ENCODE assay signal across 21 cellular contexts in the genomic region with DNA sequence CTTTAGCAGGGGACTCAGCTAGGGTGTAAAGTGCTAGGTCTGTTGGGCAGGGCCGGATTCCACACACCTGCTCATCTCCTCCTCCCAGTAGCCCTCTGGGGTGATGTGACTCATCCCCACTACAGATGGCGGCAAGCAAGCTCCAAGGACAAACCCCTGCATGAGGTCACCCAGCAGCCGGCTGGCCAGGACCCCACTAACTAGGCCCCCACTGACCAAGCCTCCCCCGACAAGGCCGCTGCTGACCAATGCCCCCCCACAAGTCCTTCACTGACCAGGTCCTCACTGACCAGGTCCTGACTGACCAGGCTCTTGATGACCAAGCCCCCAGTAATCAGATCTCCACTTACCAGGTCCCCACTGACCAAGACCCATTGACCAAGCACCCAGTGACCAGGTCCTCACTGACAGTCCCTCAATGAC. TPM values are rescaled to one million over a fixed set of nuclear protein-coding genes. Genes with fewer than 3 reads are reported as not detected.
DNase-seq lines count a peak whose midpoint lies in the region; ATAC-seq and TF ChIP-seq lines count a peak whose summit lies in the region.
"Had no signal": no experiment of that assay in that cellular context is flagged by ENCODE, and none has a peak within 500 bp of the region (broad histone marks: within the 10 kb centered on the region; RNA-seq: fewer than 3 reads in every experiment).

No MANE protein-coding gene starts in this region.

- no peak overlapping the region for H3K23ac ChIP-seq in neuronal stem cell (ENCODE audit: low read depth, low read length, poor library complexity)

- no peaks in the 10 kb centered on the region for H4K20me1 ChIP-seq in OCI-LY7 (ENCODE audit: insufficient read depth, low read length)

- H3K36me3 ChIP-seq in neuronal stem cell (replicated peaks in 1 of 2; ENCODE audit: control insufficient read depth in 2 of 2, insufficient read depth in 2 of 2, low read length in 2 of 2): no peaks in the 10 kb centered on the region
- no peaks in the 10 kb centered on the region for H3K36me3 ChIP-seq in OCI-LY7 (ENCODE audit: insufficient read depth, low read length)
- H3K36me3 ChIP-seq: colonic mucosa, MG63, ovary had no signal

- intact Hi-C loops in activated B cell treated with CpG ODN at 0.5 μM for 24 hours (cut with micrococcal nuclease) (no loop called here), OCI-LY7 (cut with micrococcal nuclease; ENCODE audit: unreplicated experiment) (no loop called here)

- no peak overlapping the region for H4K8ac ChIP-seq in neuronal stem cell (ENCODE audit: low read depth, low read length)

- TF ChIP-seq POLR2A in GM18526 (IDR thresholded peaks at IDR 0.05; ENCODE audit: extremely low read depth, insufficient read length): peak; percentile 24

- H3K4me1 Mint-ChIP-seq in activated B cell treated with CpG ODN at 0.5 μM for 24 hours: peaks cover 16% of the 10 kb centered on the region
- H3K4me1 Mint-ChIP-seq: activated CD4-positive, alpha-beta T cell treated with anti-CD3 and anti-CD28 coated beads, Interleukin-2, amount 10 ng/mL, durations not matched to agents 7 days and 5 days had no signal

- no peak overlapping the region for H3K4me3 Mint-ChIP-seq in activated B cell treated with CpG ODN at 0.5 μM for 24 hours
- H3K4me3 Mint-ChIP-seq: activated CD4-positive, alpha-beta T cell treated with anti-CD3 and anti-CD28 coated beads, Interleukin-2, amount 10 ng/mL, durations not matched to agents 7 days and 5 days had no signal

- H3K4ac ChIP-seq in neuronal stem cell (ENCODE audit: low read length): no peak overlapping the region

- H3K27me3 ChIP-seq in neuronal stem cell (ENCODE audit: control insufficient read depth in 3 of 3, insufficient read depth in 3 of 3, low read depth in 1 of 3, low read length in 3 of 3): peaks cover 0 to 25% (median 0%) of the 10 kb centered on the region in 3 experiments
- H3K27me3 ChIP-seq: colonic mucosa, MG63, ovary had no signal

- peak; percentile 84 for DNase-seq in DMS53 (lab: John Stamatoyannopoulos, UW)
- DNase-seq in activated B cell treated with CpG ODN at 0.5 μM for 24 hours: no peak
- no peak for DNase-seq in neuronal stem cell (ENCODE audit: low spot score)
- DNase-seq in activated gamma-delta T cell (lab: John Stamatoyannopoulos, UW): no peak
- DNase-seq in putamen (ENCODE audit: low spot score): no peak
- DNase-seq in OCI-LY7 (ENCODE audit: low spot score): no peak
- DNase-seq: activated CD4-positive, alpha-beta T cell treated with anti-CD3 and anti-CD28 coated beads, Interleukin-2, amount 10 ng/mL, durations not matched to agents 7 days and 5 days; activated T-cell treated with anti-CD3 and anti-CD28 coated beads for 4 hours; AML-193; colonic mucosa; foreskin fibroblast; MG63; NCI-H1694; NCI-H2227 treated with DMSO at 0.1 percent for 48 hours; ovary; stimulated activated CD4-positive, alpha-beta T cell treated with anti-CD3 and anti-CD28 coated beads, Interleukin-2, amount 100 ng/mL, for 24 hours had no signal

- H4K91ac ChIP-seq in neuronal stem cell (ENCODE audit: low read depth, low read length, poor library complexity): no peak overlapping the region

- CTCF ChIA-PET in activated B cell treated with CpG ODN at 0.5 μM for 24 hours (lab: Charles Lee): interaction anchor here (1.8 kb wide), 1 partner anchor 57 kb away, joined by 7 read pairs; no protein-coding TSS in a partner anchor
- CTCF ChIA-PET in OCI-LY7 (lab: Charles Lee; ENCODE audit: unreplicated experiment): no interaction called here

- no peak overlapping the region for H2AFZ ChIP-seq in neuronal stem cell (ENCODE audit: low read length)
- H2AFZ ChIP-seq in OCI-LY7 (ENCODE audit: low read length): no peak overlapping the region

- H3K36me3 Mint-ChIP-seq in activated B cell treated with CpG ODN at 0.5 μM for 24 hours (ENCODE audit: low read depth): peaks cover 50% of the 10 kb centered on the region
- H3K36me3 Mint-ChIP-seq: activated naive CD4-positive, alpha-beta T cell treated with anti-CD3 and anti-CD28 coated beads, Interleukin-2, amount 50 U/mL, for 72 hours had no signal

- H3K9me3 ChIP-seq in neuronal stem cell (replicated peaks in 1 of 2; ENCODE audit: control insufficient read depth in 2 of 2, insufficient read depth in 1 of 2, low read depth in 1 of 2, low read length in 2 of 2) (no peaks in the 10 kb centered on the region), OCI-LY7 (ENCODE audit: low read length) (no peaks in the 10 kb centered on the region)
- H3K9me3 ChIP-seq: Caco-2, colonic mucosa, MG63, ovary had no signal

- H3K4me3 ChIP-seq in neuronal stem cell (ENCODE audit: low read length in 2 of 2) (no peak overlapping the region), OCI-LY7 (ENCODE audit: low read depth, low read length, poor library complexity, severe bottlenecking) (no peak overlapping the region)
- H3K4me3 ChIP-seq: colonic mucosa, MG63, ovary had no signal

- H3K9me2 ChIP-seq in OCI-LY7 (ENCODE audit: insufficient read depth, low read length): no peaks in the 10 kb centered on the region

- BruUV-seq in OCI-LY7 (replicated peaks; lab: Mats Ljungman, UMichigan): no TSS peak

- no peak overlapping the region for H3K18ac ChIP-seq in neuronal stem cell (ENCODE audit: low read length)

- H3K14ac ChIP-seq in neuronal stem cell (ENCODE audit: low read length): peak overlapping the region; percentile 90

- H3K4me2 ChIP-seq in neuronal stem cell (ENCODE audit: insufficient read depth, low read length, poor library complexity, severe bottlenecking) (no peak overlapping the region), OCI-LY7 (ENCODE audit: low read length) (no peak overlapping the region)

- H2BK120ac ChIP-seq in neuronal stem cell (ENCODE audit: low read depth, low read length): no peak overlapping the region

- H3K27me3 Mint-ChIP-seq in activated B cell treated with CpG ODN at 0.5 μM for 24 hours: no peaks in the 10 kb centered on the region
- H3K27me3 Mint-ChIP-seq: activated CD4-positive, alpha-beta T cell treated with anti-CD3 and anti-CD28 coated beads, Interleukin-2, amount 10 ng/mL, durations not matched to agents 7 days and 5 days had no signal

- H3K9ac ChIP-seq in neuronal stem cell (ENCODE audit: low read depth, low read length, poor library complexity): no peak overlapping the region

- no peak overlapping the region for H2BK12ac ChIP-seq in neuronal stem cell (ENCODE audit: low read length)

- H3K9me3 Mint-ChIP-seq in activated B cell treated with CpG ODN at 0.5 μM for 24 hours: no peaks in the 10 kb centered on the region
- H3K9me3 Mint-ChIP-seq: activated CD4-positive, alpha-beta T cell treated with anti-CD3 and anti-CD28 coated beads, Interleukin-2, amount 10 ng/mL, durations not matched to agents 7 days and 5 days; activated naive CD4-positive, alpha-beta T cell treated with anti-CD3 and anti-CD28 coated beads, Interleukin-2, amount 50 U/mL, for 72 hours had no signal

- no peak overlapping the region for H2AK5ac ChIP-seq in neuronal stem cell (ENCODE audit: low read depth, low read length)

- H3K4me1 ChIP-seq in neuronal stem cell (ENCODE audit: control insufficient read depth in 2 of 2, insufficient read depth in 1 of 2, low read depth in 1 of 2, low read length in 2 of 2) (peaks cover 0 to 2% of the 10 kb centered on the region in 2 donors), OCI-LY7 (ENCODE audit: insufficient read depth, low read length, poor library complexity, severe bottlenecking) (peaks cover 5% of the 10 kb centered on the region)
- H3K4me1 ChIP-seq: Caco-2, colonic mucosa had no signal

- no peaks in the 10 kb centered on the region for H3K79me1 ChIP-seq in neuronal stem cell (ENCODE audit: low read depth, low read length)

- H3K27ac Mint-ChIP-seq in activated B cell treated with CpG ODN at 0.5 μM for 24 hours: peak overlapping the region; percentile 66
- H3K27ac Mint-ChIP-seq: activated CD4-positive, alpha-beta T cell treated with anti-CD3 and anti-CD28 coated beads, Interleukin-2, amount 10 ng/mL, durations not matched to agents 7 days and 5 days had no signal

- WGBS in neuronal stem cell (ENCODE audit: extremely low coverage in 2 of 2, insufficient read length in 2 of 2, insufficient replicate concordance in 1 of 2), 2 donors: no CpG with 5 or more reads among the region's 5 CpGs

- peak; percentile 56 for ATAC-seq in activated B cell treated with CpG ODN at 0.5 μM for 24 hours (ENCODE audit: low read depth)
- ATAC-seq in HG02798 (IDR thresholded peaks at IDR 0.05; ENCODE audit: poor library complexity, unreplicated experiment): no peak
- ATAC-seq: activated naive CD4-positive, alpha-beta T cell treated with anti-CD3 and anti-CD28 coated beads, Interleukin-2, amount 50 U/mL, for 72 hours; Panc1 had no signal

- no peak overlapping the region for H2BK15ac ChIP-seq in neuronal stem cell (ENCODE audit: low read length)

- TF ChIP-seq CTCF in activated B cell treated with CpG ODN at 0.5 μM for 24 hours (IDR thresholded peaks at IDR 0.05) (no peak), OCI-LY7 (conservative IDR thresholded peaks at IDR 0.05; ENCODE audit: low read length) (no peak)

- POLR2A ChIA-PET in activated B cell treated with CpG ODN at 0.5 μM for 24 hours (lab: Charles Lee) (interaction anchor here (0.9 to 1.2 kb wide), 3 partner anchors 53 to 55 kb away, joined by 3 to 5 read pairs (median 4); no protein-coding TSS in a partner anchor), OCI-LY7 (lab: Charles Lee) (no interaction called here)

- H2BK5ac ChIP-seq in neuronal stem cell (ENCODE audit: low read length): no peak overlapping the region

- H3K27ac ChIP-seq in neuronal stem cell (replicated peaks; ENCODE audit: low read length) (no peak overlapping the region), OCI-LY7 (ENCODE audit: low read depth, low read length, poor library complexity, severe bottlenecking) (no peak overlapping the region)
- H3K27ac ChIP-seq: colonic mucosa, ovary had no signal

- no peaks in the 10 kb centered on the region for H3K79me2 ChIP-seq in OCI-LY7 (ENCODE audit: insufficient read depth, low read depth, low read length)

RNA-seq across cellular contexts. Expression of a gene that starts 36.7 kb away (rescaled TPM):
- total RNA-seq in activated B cell treated with CpG ODN at 0.5 μM for 24 hours: 316 and 342 TPM in 2 replicates
- not detected for polyA plus RNA-seq in neuronal stem cell (2013, experiment 1 of 2)
- not detected for polyA plus RNA-seq in neuronal stem cell (2013, experiment 2 of 2)
- total RNA-seq in OCI-LY7 (2014; rRNA removed; shearing (Covaris generic)): 15.5 and 19.3 TPM in 2 replicates
- 5.7 and 7.5 TPM in 2 replicates for total RNA-seq in OCI-LY7 (2022)
- total RNA-seq: activated CD4-positive, alpha-beta T cell treated with anti-CD3 and anti-CD28 coated beads, Interleukin-2, amount 10 ng/mL, durations not matched to agents 7 days and 5 days; activated naive CD4-positive, alpha-beta T cell treated with anti-CD3 and anti-CD28 coated beads, Interleukin-2, amount 50 U/mL, for 72 hours; Caco-2; ovary had no signal

Comparison
In these comparisons a context has a peak if more than half of its experiments do, and no peak if none do; other contexts are left out.
1. RNA of a gene that starts 36.7 kb away (total RNA-seq): 316 to 342 TPM in activated B cell treated with CpG ODN at 0.5 μM for 24 hours; 5.7 to 19.3 TPM in OCI-LY7; every median in the first group is over 10 times any median in the second.